ENCODE assay signal across 18 cellular contexts in the genomic region with DNA sequence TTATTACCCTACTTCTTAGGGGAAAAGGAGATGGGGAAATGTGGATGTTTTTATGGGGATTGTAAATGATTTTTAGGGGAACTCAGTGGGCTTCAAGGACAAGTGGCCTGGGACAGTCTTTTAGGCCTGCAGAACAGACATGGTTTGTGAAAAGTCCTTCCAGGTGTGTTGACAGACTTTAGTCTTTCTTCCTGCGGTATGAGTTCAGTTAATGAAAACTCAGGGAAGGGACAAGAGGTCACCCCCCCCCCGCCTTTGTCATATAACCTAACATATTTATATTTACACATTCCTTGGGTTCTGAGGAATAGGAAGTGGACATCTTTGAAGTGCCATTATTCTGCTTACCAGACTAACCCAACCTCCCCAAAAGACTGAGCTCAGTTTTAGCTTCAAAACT.
"Had no signal": no experiment of that assay in that cellular context is flagged by ENCODE, and none has a peak within 500 bp of the region (broad histone marks: within the 10 kb centered on the region; RNA-seq: fewer than 3 reads in every experiment).

No MANE protein-coding gene starts in this region.

- H3K4me3 ChIP-seq: cardiac muscle cell, mucosa of descending colon, spleen, thoracic aorta, upper lobe of right lung had no signal

- ATAC-seq: left ventricle myocardium superior; mucosa of descending colon; naive thymus-derived CD4-positive, alpha-beta T cell; stimulated activated memory B cell treated with anti-CD40 and anti-IgM and Interleukin-4, amounts not matched to agents 10 μg/mL and 1 μg/mL and 100 μg/mL, for 72 hours; T-cell; upper lobe of right lung had no signal

- H3K27me3 Mint-ChIP-seq: activated naive CD8-positive, alpha-beta T cell treated with anti-CD3 and anti-CD28 coated beads, Interleukin-2, amount 10 ng/mL, durations not matched to agents 7 days and 5 days; naive thymus-derived CD4-positive, alpha-beta T cell; stimulated activated memory B cell treated with anti-CD40 and anti-IgM and Interleukin-4, amounts not matched to agents 10 μg/mL and 1 μg/mL and 100 μg/mL, for 72 hours; T-cell had no signal

- H3K27ac Mint-ChIP-seq: activated naive CD8-positive, alpha-beta T cell treated with anti-CD3 and anti-CD28 coated beads, Interleukin-2, amount 10 ng/mL, durations not matched to agents 7 days and 5 days; activated T-helper 1 cell treated with anti-CD3 and anti-CD28 coated beads, Interleukin-12 subunit alpha, Interleukin-12 subunit beta, Interleukin-2, Interleukin-4 antibody, amounts not matched to agents 30 ng/mL and 10 ng/mL and 1 ng/mL, durations not matched to agents 14 hours and 24 hours and 36 hours; stimulated activated memory B cell treated with anti-CD40 and anti-IgM and Interleukin-4, amounts not matched to agents 10 μg/mL and 1 μg/mL and 100 μg/mL, for 72 hours had no signal

- H3K27me3 ChIP-seq: cardiac muscle cell, spleen, upper lobe of right lung had no signal

- H3K27ac ChIP-seq: cardiac muscle cell, spleen, thoracic aorta, upper lobe of right lung had no signal

- H3K4me3 Mint-ChIP-seq: activated naive CD8-positive, alpha-beta T cell treated with anti-CD3 and anti-CD28 coated beads, Interleukin-2, amount 10 ng/mL, durations not matched to agents 7 days and 5 days; activated T-helper 1 cell treated with anti-CD3 and anti-CD28 coated beads, Interleukin-12 subunit alpha, Interleukin-12 subunit beta, Interleukin-2, Interleukin-4 antibody, amounts not matched to agents 30 ng/mL and 10 ng/mL and 1 ng/mL, durations not matched to agents 14 hours and 24 hours and 36 hours; naive thymus-derived CD4-positive, alpha-beta T cell; stimulated activated memory B cell treated with anti-CD40 and anti-IgM and Interleukin-4, amounts not matched to agents 10 μg/mL and 1 μg/mL and 100 μg/mL, for 72 hours; T-cell had no signal

- H3K9me3 Mint-ChIP-seq: activated naive CD8-positive, alpha-beta T cell treated with anti-CD3 and anti-CD28 coated beads, Interleukin-2, amount 10 ng/mL, durations not matched to agents 7 days and 5 days; activated T-helper 1 cell treated with anti-CD3 and anti-CD28 coated beads, Interleukin-12 subunit alpha, Interleukin-12 subunit beta, Interleukin-2, Interleukin-4 antibody, amounts not matched to agents 30 ng/mL and 10 ng/mL and 1 ng/mL, durations not matched to agents 14 hours and 24 hours and 36 hours; naive thymus-derived CD4-positive, alpha-beta T cell; stimulated activated memory B cell treated with anti-CD40 and anti-IgM and Interleukin-4, amounts not matched to agents 10 μg/mL and 1 μg/mL and 100 μg/mL, for 72 hours; T-cell had no signal

- DNase-seq: activated CD4-positive, alpha-beta T cell treated with anti-CD3 and anti-CD28 coated beads for 1 hour; activated CD8-positive, alpha-beta memory T cell treated with anti-CD3 and anti-CD28 coated beads for 24 hours; activated CD8-positive, alpha-beta memory T cell treated with anti-CD3 and anti-CD28 coated beads, Interleukin-2, amount 50 U/mL, for 48 hours; activated naive CD8-positive, alpha-beta T cell treated with anti-CD3 and anti-CD28 coated beads, Interleukin-2, amount 10 ng/mL, durations not matched to agents 7 days and 5 days; amygdala; foreskin melanocyte; head of caudate nucleus; left ventricle myocardium superior; mucosa of descending colon; naive thymus-derived CD4-positive, alpha-beta T cell; spleen; stimulated activated CD4-positive, alpha-beta T cell treated with anti-CD3 and anti-CD28 coated beads, Interleukin-4, amount 100 ng/mL, for 4 hours; T-cell; upper lobe of right lung had no signal

- H3K9me3 ChIP-seq: mucosa of descending colon, spleen, thoracic aorta, upper lobe of right lung had no signal
